Comparison of ENCODE assay signal across 2 cellular contexts in the genomic region with DNA sequence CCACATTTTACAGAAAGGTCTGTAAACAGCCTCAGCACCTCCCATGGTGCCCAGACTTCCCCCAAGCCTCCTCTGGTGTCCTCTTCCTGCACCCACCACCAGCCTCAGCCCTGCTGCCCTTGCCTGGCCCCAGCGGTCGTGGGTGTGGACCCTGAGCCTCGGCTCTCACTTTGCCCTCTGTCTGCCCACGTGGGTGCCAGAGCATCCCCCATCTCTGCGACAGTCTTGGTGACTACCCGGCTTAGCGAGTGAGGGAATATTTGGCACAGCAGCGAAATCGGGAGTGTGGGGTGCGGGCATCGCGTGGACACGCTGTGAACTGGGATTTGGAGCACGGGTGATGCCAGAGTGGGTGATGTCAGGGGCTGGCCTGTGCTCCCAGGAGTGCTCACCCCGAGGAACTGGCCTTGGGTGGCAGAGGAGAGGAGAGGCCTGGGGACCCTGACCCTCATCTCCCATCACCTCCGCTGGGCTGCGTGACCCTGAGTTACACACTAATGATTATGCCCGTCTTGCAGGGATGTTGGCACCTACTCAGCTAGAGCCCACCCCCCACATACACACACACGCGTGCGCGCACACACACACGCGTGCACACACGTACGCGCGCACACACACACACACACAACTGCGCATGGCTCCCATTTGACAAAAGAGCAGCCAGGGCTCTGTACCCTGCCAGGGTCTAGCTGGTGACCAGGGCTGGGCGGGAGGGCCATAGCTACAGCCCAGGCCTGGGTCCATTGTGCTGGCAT.
TF ChIP-seq lines count a peak whose summit lies in the region.

No MANE protein-coding gene starts in this region.

TF ChIP-seq in SK-N-SH, 30 proteins besides CTCF, POLR2A, EP300 and RAD21:
- TF ChIP-seq TCF12 (IDR thresholded peaks at IDR 0.05) = no peak
- TF ChIP-seq RFX5 (IDR thresholded peaks at IDR 0.05; ENCODE audit: low read length) = no peak

TF ChIP-seq in SK-N-SH treated with all-trans-retinoic acid at 6 μM for 48 hours, 23 proteins besides CTCF, POLR2A, EP300 and RAD21:
- TF ChIP-seq GLIS3 (CRISPR knock-in tag; IDR thresholded peaks at IDR 0.05) (no peak), ZFP30 (CRISPR knock-in tag; IDR thresholded peaks at IDR 0.05) (no peak), PATZ1 (CRISPR knock-in tag; IDR thresholded peaks at IDR 0.05; ENCODE audit: borderline replicate concordance) (no peak), ARNTL (CRISPR knock-in tag; IDR thresholded peaks at IDR 0.05; ENCODE audit: borderline replicate concordance, low read depth) (no peak), TOX (CRISPR knock-in tag; IDR thresholded peaks at IDR 0.05; ENCODE audit: borderline replicate concordance) (no peak), TSHZ2 (CRISPR knock-in tag; IDR thresholded peaks at IDR 0.05) (no peak), TCF4 (CRISPR knock-in tag; IDR thresholded peaks at IDR 0.05; ENCODE audit: borderline replicate concordance) (no peak), ZNF70 (CRISPR knock-in tag; IDR thresholded peaks at IDR 0.05) (no peak), SNAI2 (CRISPR knock-in tag; IDR thresholded peaks at IDR 0.05) (no peak), ZNF565 (CRISPR knock-in tag; conservative IDR thresholded peaks at IDR 0.05; ENCODE audit: low read depth) (no peak)
